ENCODE assay signal across 10 cellular contexts in the genomic region with DNA sequence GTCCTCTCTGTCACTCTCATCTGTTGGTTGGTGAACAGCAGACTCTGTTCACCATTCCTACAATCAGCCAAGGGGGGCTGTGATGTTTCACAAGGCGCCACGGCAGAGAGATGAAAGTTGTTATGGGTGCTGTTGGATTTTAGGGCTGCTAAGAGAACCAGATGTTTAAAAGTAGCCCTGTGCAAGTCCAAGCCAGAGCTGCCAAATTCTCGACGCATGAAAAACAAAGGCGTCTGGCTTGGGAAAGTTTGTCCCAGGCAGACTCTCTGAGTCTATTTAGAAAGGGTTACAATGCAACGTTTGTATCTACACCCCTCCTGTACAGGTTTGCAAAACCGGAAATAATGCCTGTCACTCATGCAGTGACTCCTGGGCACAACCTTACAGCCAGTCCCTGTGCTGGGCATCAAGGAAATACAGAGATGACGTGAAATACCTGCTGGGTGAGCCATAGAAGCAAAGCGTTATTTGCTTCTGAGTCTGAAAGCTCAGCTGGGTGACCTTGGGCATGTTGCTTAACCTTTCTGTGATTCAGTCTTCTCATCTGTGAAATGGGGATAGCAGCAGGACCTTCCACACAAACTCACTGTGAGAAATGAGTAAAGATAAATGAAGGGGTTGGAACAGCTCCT.
DNase-seq lines count a peak whose midpoint lies in the region; ATAC-seq, FAIRE-seq and TF ChIP-seq lines count a peak whose summit lies in the region.
"Had no signal": no experiment of that assay in that cellular context is flagged by ENCODE, and none has a peak within 500 bp of the region (broad histone marks: within the 10 kb centered on the region; RNA-seq: fewer than 3 reads in every experiment).

No MANE protein-coding gene starts in this region.

- peaks cover 4 to 31% (median 22%) of the 10 kb centered on the region in 9 donors for H3K4me1 ChIP-seq in heart right ventricle
- peaks cover 26% of the 10 kb centered on the region for H3K4me1 ChIP-seq in rectal smooth muscle tissue (ENCODE audit: control insufficient read depth, insufficient read depth, low read length)

- intact Hi-C loops in heart right ventricle (cut with DNase I), result loop anchor here in 1 of 10 donors (10.0 kb wide), 1 partner anchor 51 kb away; no protein-coding TSS in a partner anchor

- TF ChIP-seq CTCF in heart right ventricle (IDR thresholded peaks at IDR 0.05), result no peak

- 37 to 44% methylated on average over 9 of the region's 9 CpGs for WGBS in heart right ventricle, 2 donors

- no peaks in the 10 kb centered on the region for H3K9me3 ChIP-seq in heart right ventricle

- ATAC-seq in heart right ventricle, result peak in 6 of 8 donors; percentile 19 to 65 (median 46)
- no peak for ATAC-seq in GM21381 (IDR thresholded peaks at IDR 0.05; ENCODE audit: unreplicated experiment)
- ATAC-seq: natural killer cell treated with Interleukin-12 subunit alpha and Interleukin-12 subunit beta and Interleukin-15 and Interleukin-18, amount 100 ng/mL, for 72 hours had no signal

- H3K27me3 ChIP-seq in heart right ventricle (no peaks in the 10 kb centered on the region), rectal smooth muscle tissue (ENCODE audit: control insufficient read depth, insufficient read depth, low read length) (no peaks in the 10 kb centered on the region)

- no peak for FAIRE-seq in GM12891 (lab: Jason Lieb, UNC)

- no peak overlapping the region for H3K9ac ChIP-seq in rectal smooth muscle tissue (ENCODE audit: low read length)

- H3K36me3 ChIP-seq in heart right ventricle (no peaks in the 10 kb centered on the region), rectal smooth muscle tissue (ENCODE audit: control insufficient read depth, insufficient read depth, low read length) (no peaks in the 10 kb centered on the region)

- DNase-seq in GM03348 (ENCODE audit: low spot score) (peak; percentile 22), astrocyte of the hippocampus (ENCODE audit: low read depth, low spot score) (peak; percentile 25), heart right ventricle (no peak), activated gamma-delta T cell treated with Interleukin-2 at 50 U/mL for 16 hours (no peak), GM12891 (ENCODE audit: insufficient read length, low spot score) (no peak), EL (no peak)
- DNase-seq: KG1 had no signal

- H3K4me3 ChIP-seq in heart right ventricle (no peak overlapping the region), rectal smooth muscle tissue (ENCODE audit: low read length) (no peak overlapping the region)

- TF ChIP-seq POLR2A in GM12891 (IDR thresholded peaks at IDR 0.05; ENCODE audit: low read depth, low read length), result no peak

- peak overlapping the region in 5 of 10 donors; percentile 3 to 52 (median 15) for H3K27ac ChIP-seq in heart right ventricle
- H3K27ac ChIP-seq in rectal smooth muscle tissue (ENCODE audit: low read depth, low read length), result peak overlapping the region; percentile 84

TF ChIP-seq in GM12891, 5 proteins besides CTCF, POLR2A, EP300 and RAD21:
- no peak for TF ChIP-seq POLR2AphosphoS5 (IDR thresholded peaks at IDR 0.05; ENCODE audit: low read depth, low read length)
- TF ChIP-seq PAX5 (IDR thresholded peaks at IDR 0.05; ENCODE audit: insufficient read depth, low read length, severe bottlenecking), result no peak
- TF ChIP-seq TAF1 (IDR thresholded peaks at IDR 0.05; ENCODE audit: low read depth, low read length), result no peak
- TF ChIP-seq SPI1 (IDR thresholded peaks at IDR 0.05; ENCODE audit: low read depth, low read length), result no peak
- no peak for TF ChIP-seq POU2F2 (IDR thresholded peaks at IDR 0.05; ENCODE audit: low read depth, low read length)
TF ChIP-seq in GM12891: peak in this region for 0.

Comparison
In these comparisons a context has a peak if more than half of its experiments do, and no peak if none do; other contexts are left out.
1. DNase-seq: peak in GM03348 (single experiment) and astrocyte of the hippocampus (single experiment); none in heart right ventricle (0 of 2), activated gamma-delta T cell treated with Interleukin-2 at 50 U/mL for 16 hours (single experiment), GM12891 (single experiment) and EL (single experiment).